ENCODE assay signal across 29 cellular contexts in genomic region chr6:126359936-126360537, GRCh38. TPM values are rescaled to one million over a fixed set of nuclear protein-coding genes. Genes with fewer than 3 reads are reported as not detected.
"Had no signal": no experiment of that assay in that cellular context is flagged by ENCODE, and none has a peak within 500 bp of the region (broad histone marks: within the 10 kb centered on the region; RNA-seq: fewer than 3 reads in every experiment).

No MANE protein-coding gene starts in this region.

- H3K9me3 ChIP-seq: adrenal gland, gastrocnemius medialis had no signal

- H3K36me3 ChIP-seq: adrenal gland, esophagus muscularis mucosa, gastrocnemius medialis, heart left ventricle had no signal

- H3K27me3 ChIP-seq: adrenal gland, body of pancreas, esophagus muscularis mucosa, foreskin keratinocyte, gastrocnemius medialis, heart left ventricle had no signal

- ATAC-seq: activated CD4-positive, alpha-beta T cell treated with anti-CD3 and anti-CD28 coated beads for 36 hours; activated CD8-positive, alpha-beta memory T cell treated with anti-CD3 and anti-CD28 coated beads, Interleukin-2, amount 10 ng/mL, durations not matched to agents 7 days and 5 days; activated CD8-positive, alpha-beta T cell treated with anti-CD3 and anti-CD28 coated beads, Interleukin-2, amount 10 ng/mL, durations not matched to agents 7 days and 5 days; activated naive CD8-positive, alpha-beta T cell treated with anti-CD3 and anti-CD28 coated beads, Interleukin-2, amount 50 U/mL, for 24 hours; body of pancreas; effector memory CD8-positive, alpha-beta T cell; foreskin keratinocyte; gastrocnemius medialis; heart left ventricle had no signal

- DNase-seq: activated CD4-positive, alpha-beta memory T cell treated with anti-CD3 and anti-CD28 coated beads for 36 hours; activated CD4-positive, alpha-beta T cell treated with anti-CD3 and anti-CD28 coated beads for 36 hours; activated CD4-positive, alpha-beta T cell treated with anti-CD3 and anti-CD28 coated beads, Interleukin-2, amount 10 ng/mL, durations not matched to agents 24 days and 14 days; activated CD4-positive, CD25-positive, alpha-beta regulatory T cell; activated CD4-positive, CD25-positive, alpha-beta regulatory T cell treated with anti-CD3 and anti-CD28 coated beads, Interleukin-2, amount 50 U/mL, for 72 hours; activated CD8-positive, alpha-beta memory T cell treated with anti-CD3 and anti-CD28 coated beads, Interleukin-2, amount 10 ng/mL, durations not matched to agents 7 days and 5 days; activated CD8-positive, alpha-beta memory T cell treated with anti-CD3 and anti-CD28 coated beads, Interleukin-2, amount 50 U/mL, for 4 hours; activated CD8-positive, alpha-beta T cell treated with anti-CD3 and anti-CD28 coated beads, Interleukin-2, amount 10 ng/mL, durations not matched to agents 7 days and 5 days; activated effector memory CD4-positive, alpha-beta T cell treated with anti-CD3 and anti-CD28 coated beads, Interleukin-2, amount 50 U/mL, for 16 hours; activated naive CD4-positive, alpha-beta T cell treated with anti-CD3 and anti-CD28 coated beads for 36 hours; activated naive CD8-positive, alpha-beta T cell treated with anti-CD3 and anti-CD28 coated beads for 36 hours; activated naive CD8-positive, alpha-beta T cell treated with anti-CD3 and anti-CD28 coated beads, Interleukin-2, amount 50 U/mL, for 24 hours; activated T-cell treated with anti-CD3 and anti-CD28 coated beads, Interleukin-2, amount 50 U/mL, for 1 hour; activated T-cell treated with anti-CD3 and anti-CD28 coated beads, Interleukin-2, amount 50 U/mL, for 48 hours; adrenal gland; amygdala; aorta; body of pancreas; caudate nucleus; cortex of kidney; dermis blood vessel endothelial cell; effector CD4-positive, alpha-beta T cell; effector memory CD8-positive, alpha-beta T cell; foreskin keratinocyte; gastrocnemius medialis; glutamatergic neuron; heart left ventricle; T-helper 2 cell had no signal

- H3K4me3 ChIP-seq: adrenal gland, body of pancreas, esophagus muscularis mucosa, gastrocnemius medialis, heart left ventricle had no signal

- H3K27ac ChIP-seq: adrenal gland, body of pancreas, esophagus muscularis mucosa, foreskin keratinocyte, gastrocnemius medialis, heart left ventricle had no signal

- H3K4me1 ChIP-seq: adrenal gland, body of pancreas, esophagus muscularis mucosa, foreskin keratinocyte, gastrocnemius medialis, heart left ventricle had no signal

RNA-seq across cellular contexts. Expression of gene CENPW, which starts 20.1 kb away (rescaled TPM):
- total RNA-seq: body of pancreas had no signal
